In the genomic region with DNA sequence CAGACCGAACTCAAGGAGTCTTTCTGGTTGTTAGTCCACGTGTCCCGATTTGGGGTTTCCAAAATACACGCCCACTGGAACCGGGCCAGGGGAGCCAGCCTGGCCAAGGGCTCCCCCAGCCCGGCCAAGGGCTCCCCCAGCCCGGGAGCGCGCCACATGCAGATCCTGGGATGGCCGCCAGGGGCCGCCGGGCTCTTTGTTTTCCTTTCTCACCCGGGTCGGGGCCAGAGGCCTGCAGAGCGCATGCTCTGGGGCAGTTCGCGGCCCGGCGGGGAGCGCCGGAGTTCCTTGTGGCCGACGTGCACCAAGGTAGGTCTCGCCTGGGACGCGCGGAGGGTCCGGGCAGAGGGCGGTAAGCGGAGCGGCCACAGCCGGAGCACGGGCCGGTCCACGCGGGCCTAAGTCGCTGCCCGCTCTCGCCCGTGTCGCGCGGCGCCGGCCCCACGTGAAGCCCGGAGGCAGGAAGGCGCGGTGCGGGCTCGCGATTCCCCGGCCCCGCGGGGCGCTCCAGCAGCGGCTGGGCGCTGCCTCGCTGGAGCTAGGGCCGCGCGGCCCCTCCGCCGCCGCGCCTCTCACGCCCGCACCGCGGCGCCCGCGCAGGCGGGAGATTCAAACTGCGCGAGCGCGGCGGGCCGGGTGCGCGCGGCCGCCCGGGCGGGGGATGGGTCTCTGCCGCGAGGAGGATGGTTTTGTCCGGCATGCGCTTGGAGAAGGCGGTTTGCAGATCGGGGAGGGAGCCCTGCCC, we compare ENCODE assay signal across 8 cellular contexts. TPM values are rescaled to one million over a fixed set of nuclear protein-coding genes. Genes with fewer than 3 reads are reported as not detected.
A peak's percentile ranks its signal among the peaks of the same experiment; 100 is the strongest.
DNase-seq lines count a peak whose midpoint lies in the region; ATAC-seq, FAIRE-seq and TF ChIP-seq lines count a peak whose summit lies in the region.

No MANE protein-coding gene starts in this region.

- H3K4me3 ChIP-seq in MG63 (peak overlapping the region; percentile 74), SJCRH30 (peak overlapping the region; percentile 75), thoracic aorta (peak overlapping the region; percentile 77)

- H3K27me3 ChIP-seq in MG63 (no peaks in the 10 kb centered on the region), SJCRH30 (no peaks in the 10 kb centered on the region), thoracic aorta (replicated peaks; ENCODE audit: insufficient read depth) (no peaks in the 10 kb centered on the region)

- H3K4me1 ChIP-seq in SJCRH30 (no peaks in the 10 kb centered on the region), thoracic aorta (ENCODE audit: control insufficient read depth in 1 of 2, low read depth in 2 of 2) (peaks cover 8 to 14% of the 10 kb centered on the region in 2 donors)

- H3K27ac ChIP-seq in SJCRH30 = peak overlapping the region; percentile 79
- peak overlapping the region; percentile 45 to 56 for H3K27ac ChIP-seq in thoracic aorta

- peak in 2 of 3 donors; percentile 80 to 96 for TF ChIP-seq CTCF in omental fat pad (IDR thresholded peaks at IDR 0.05)
- TF ChIP-seq CTCF in thoracic aorta (IDR thresholded peaks at IDR 0.05) = peak; percentile 99

- H3K36me3 ChIP-seq in MG63 = peaks cover 29% of the 10 kb centered on the region
- peaks cover 9% of the 10 kb centered on the region for H3K36me3 ChIP-seq in SJCRH30
- peaks cover 4% of the 10 kb centered on the region for H3K36me3 ChIP-seq in thoracic aorta

- peak; percentile 62; the same call in 1 of the 2 replicates for TF ChIP-seq POLR2A in H54 (IDR thresholded peaks at IDR 0.05; ENCODE audit: low read depth, low read length)

- DNase-seq in GF-D8 (lab: John Stamatoyannopoulos, UW) (peak; percentile 63), H54 (ENCODE audit: insufficient read length, low spot score) (peak; percentile 67), MG63 (peak; percentile 91), SJCRH30 (peak; percentile 95), germinal center (ENCODE audit: low spot score) (peak; percentile 91), omental fat pad (ENCODE audit: low spot score) (peak; percentile 80), thoracic aorta (ENCODE audit: low spot score) (peak; percentile 45)
- DNase-seq in activated naive CD4-positive, alpha-beta T cell treated with Interleukin-2 at 50 U/mL for 16 hours = peak; percentile 91

- H3K9me3 ChIP-seq in MG63 (no peaks in the 10 kb centered on the region), SJCRH30 (replicated peaks) (no peaks in the 10 kb centered on the region), thoracic aorta (no peaks in the 10 kb centered on the region)

- FAIRE-seq in H54 (lab: Jason Lieb, UNC) = no peak

- peak; percentile 95 for ATAC-seq in omental fat pad (ENCODE audit: low FRiP score)
- peak; percentile 79 for ATAC-seq in thoracic aorta (ENCODE audit: insufficient number of reproducible peaks, low FRiP score, low read depth)

RNA-seq across cellular contexts. Expression of a gene that starts 12.3 kb away (rescaled TPM):
- 116 and 153 TPM in 2 replicates for total RNA-seq in MG63 (2014; rRNA removed; shearing (Covaris generic); ENCODE audit: low replicate concordance)
- total RNA-seq in SJCRH30 (2014; rRNA removed; shearing (Covaris generic)) = 70.1 and 70.2 TPM in 2 replicates
- total RNA-seq in omental fat pad (10 to 100 TPM; 15.3 to 32.9 (median 22.1) TPM), thoracic aorta (10 to 100 TPM in 1 of 2 donors, 1 to 10 TPM in 1; 6.2 to 10.1 TPM)

RNA-seq across cellular contexts. Expression of a gene that starts 34.7 kb away (rescaled TPM):
- total RNA-seq in MG63 (2014; rRNA removed; shearing (Covaris generic); ENCODE audit: low replicate concordance) = 9.7 and 11.2 TPM in 2 replicates
- 24.7 and 28.4 TPM in 2 replicates for total RNA-seq in SJCRH30 (2014; rRNA removed; shearing (Covaris generic))
- total RNA-seq in omental fat pad (10 to 100 TPM; 14.8 to 26.8 (median 21.9) TPM), thoracic aorta (10 to 100 TPM; 25.3 to 28.4 TPM)

Comparison
In these comparisons a context has a peak if more than half of its experiments do, and no peak if none do; other contexts are left out.
1. Peak in every context shown above with its lines: DNase-seq, ATAC-seq, H3K4me3 ChIP-seq and H3K27ac ChIP-seq.
2. DNase-seq: peak in every context shown above with its lines; median percentile 95 in SJCRH30; 91 in MG63; 91 in activated naive CD4-positive, alpha-beta T cell treated with Interleukin-2 at 50 U/mL for 16 hours; 91 in germinal center; 80 in omental fat pad; 67 in H54; 63 in GF-D8; 45 in thoracic aorta.